ENCODE assay signal across 14 cellular contexts in genomic region chr14:78154827-78155226, GRCh38. TPM values are rescaled to one million over a fixed set of nuclear protein-coding genes. Genes with fewer than 3 reads are reported as not detected.
DNase-seq lines count a peak whose midpoint lies in the region; ATAC-seq and TF ChIP-seq lines count a peak whose summit lies in the region.
"Had no signal": no experiment of that assay in that cellular context is flagged by ENCODE, and none has a peak within 500 bp of the region (broad histone marks: within the 10 kb centered on the region; RNA-seq: fewer than 3 reads in every experiment).

No MANE protein-coding gene starts in this region.

- intact Hi-C loops in Calu3 (cut with micrococcal nuclease; ENCODE audit: unreplicated experiment), result no loop called here
- intact Hi-C loops in left colon (cut with DNase I, micrococcal nuclease), result no loop called here

- no peaks in the 10 kb centered on the region for H3K79me2 ChIP-seq in Karpas-422 (ENCODE audit: low read length)

- H3K36me3 Mint-ChIP-seq in Calu3 (ENCODE audit: insufficient read depth, unreplicated experiment), result no peaks in the 10 kb centered on the region
- H3K36me3 Mint-ChIP-seq: CD8-positive, alpha-beta memory T cell had no signal

- no peak for ATAC-seq in left colon
- ATAC-seq in omental fat pad (ENCODE audit: low FRiP score), result no peak
- ATAC-seq: left lobe of liver had no signal

- CTCF ChIA-PET in Calu3 (lab: Charles Lee), result no interaction called here

- no peaks in the 10 kb centered on the region for H3K36me3 ChIP-seq in Karpas-422 (ENCODE audit: insufficient read depth, low read length)

- in situ Hi-C loops in SK-MEL-5 (cut with HindIII; ENCODE audit: low pct_unique_long_range_greater_than_20kb, low sequenced_read_pairs), result no loop called here

- no peaks in the 10 kb centered on the region for H3K9me2 ChIP-seq in Karpas-422 (replicated peaks; ENCODE audit: insufficient read depth, low read length)

- no peaks in the 10 kb centered on the region for H3K27me3 ChIP-seq in Karpas-422 (ENCODE audit: low read length)

- no peak overlapping the region for H3K4me3 ChIP-seq in Karpas-422 (ENCODE audit: low read length)

- no peaks in the 10 kb centered on the region for H3K4me1 ChIP-seq in Karpas-422 (ENCODE audit: low read length)

- H3K4me2 ChIP-seq in Karpas-422 (ENCODE audit: low read depth, low read length, poor library complexity, severe bottlenecking), result no peak overlapping the region

- no peaks in the 10 kb centered on the region for H3K4me1 Mint-ChIP-seq in Calu3 (ENCODE audit: low read depth, unreplicated experiment)
- H3K4me1 Mint-ChIP-seq: CD8-positive, alpha-beta memory T cell had no signal

- H3K9me3 Mint-ChIP-seq in Calu3 (ENCODE audit: low read depth, unreplicated experiment), result no peaks in the 10 kb centered on the region

- H3K27ac Mint-ChIP-seq in Calu3 (ENCODE audit: unreplicated experiment), result no peak overlapping the region
- H3K27ac Mint-ChIP-seq: CD8-positive, alpha-beta memory T cell had no signal

- no peaks in the 10 kb centered on the region for H3K9me3 ChIP-seq in Karpas-422 (ENCODE audit: low read length)

- H2AFZ ChIP-seq in Karpas-422 (ENCODE audit: low read length), result no peak overlapping the region

- H4K20me1 ChIP-seq in Karpas-422 (ENCODE audit: insufficient read depth, low read depth, low read length), result peaks cover 7% of the 10 kb centered on the region

- no peak overlapping the region for H3K27ac ChIP-seq in Karpas-422 (ENCODE audit: low read length)
- H3K27ac ChIP-seq: HL-60 had no signal

- H3K9ac ChIP-seq in Karpas-422 (ENCODE audit: low read length), result no peak overlapping the region

- H3K4me3 Mint-ChIP-seq in Calu3 (ENCODE audit: low read depth, unreplicated experiment), result no peak overlapping the region
- H3K4me3 Mint-ChIP-seq: CD8-positive, alpha-beta memory T cell had no signal

- no TSS peak for BruUV-seq in Calu3 (replicated peaks; lab: Mats Ljungman, UMichigan)

- H3K27me3 Mint-ChIP-seq in Calu3 (ENCODE audit: unreplicated experiment), result peaks cover 58% of the 10 kb centered on the region

- DNase-seq in Calu3 (peak; percentile 34), Karpas-422 (peak; percentile 50), SK-MEL-5 (ENCODE audit: low read depth, low spot score) (peak; percentile 35), left kidney (ENCODE audit: low read depth, low spot score) (peak; percentile 28), NCI-H2196 treated with DMSO at 0.1 percent for 48 hours (lab: John Stamatoyannopoulos, UW; ENCODE audit: unreplicated experiment) (no peak), left colon (no peak), omental fat pad (ENCODE audit: low spot score) (no peak)
- DNase-seq: activated CD4-positive, CD25-positive, alpha-beta regulatory T cell; CD8-positive, alpha-beta memory T cell; central memory CD4-positive, alpha-beta T cell; NCI-H526; small intestine had no signal

- TF ChIP-seq CTCF in Calu3 (IDR thresholded peaks at IDR 0.05; ENCODE audit: unreplicated experiment) (no peak), omental fat pad (IDR thresholded peaks at IDR 0.05) (no peak)

RNA-seq across cellular contexts. Expression of gene NRXN3, which starts 15.3 kb away (rescaled TPM):
- total RNA-seq in Calu3 (2022) (not detected in 2 replicates), left colon (1 to 10 TPM; 1.8 to 5.6 TPM), omental fat pad (1 to 10 TPM in 1 of 4 donors, under 1 TPM in 3; 0.19 to 1.4 (median 0.40) TPM)
- total RNA-seq in Karpas-422 (2014; rRNA removed; shearing (Covaris generic); ENCODE audit: low replicate concordance), result not detected in 2 replicates
- 0.03 and 1.4 TPM in 2 replicates for total RNA-seq in SK-MEL-5 (2014; rRNA removed; shearing (Covaris generic))
- polyA plus RNA-seq in SK-MEL-5 (2015; cell fraction: cytosol; rRNA removed), result 1.8 and 4.0 TPM in 2 replicates
- 4.0 and 4.1 TPM in 2 replicates for polyA plus RNA-seq in SK-MEL-5 (2015; cell fraction: nucleus; rRNA removed)
- total RNA-seq: CD8-positive, alpha-beta memory T cell had no signal
- polyA plus RNA-seq: CD8-positive, alpha-beta memory T cell had no signal

Comparison
In these comparisons a context has a peak if more than half of its experiments do, and no peak if none do; other contexts are left out.
1. DNase-seq: peak in Calu3 (single experiment), Karpas-422 (single experiment), SK-MEL-5 (single experiment) and left kidney (single experiment); none in NCI-H2196 treated with DMSO at 0.1 percent for 48 hours (single experiment), left colon (0 of 2) and omental fat pad (single experiment).